In genomic region chr6:100664274-100665040, GRCh38 we compare ENCODE assay signal across 9 cellular contexts.
DNase-seq lines count a peak whose midpoint lies in the region; ATAC-seq and FAIRE-seq lines count a peak whose summit lies in the region.
"Had no signal": no experiment of that assay in that cellular context is flagged by ENCODE, and none has a peak within 500 bp of the region (broad histone marks: within the 10 kb centered on the region; RNA-seq: fewer than 3 reads in every experiment).

No MANE protein-coding gene starts in this region.

- H3K27me3 Mint-ChIP-seq in IgD-negative memory B cell = no peaks in the 10 kb centered on the region
- H3K27me3 Mint-ChIP-seq: activated naive CD8-positive, alpha-beta T cell had no signal

- H3K27ac Mint-ChIP-seq in IgD-negative memory B cell = peak overlapping the region in 2 of 3 donors; percentile 27 to 80
- H3K27ac Mint-ChIP-seq: activated naive CD8-positive, alpha-beta T cell had no signal

- peaks cover 4 to 24% (median 12%) of the 10 kb centered on the region in 3 donors for H3K4me1 Mint-ChIP-seq in IgD-negative memory B cell

- intact Hi-C loops in posterior vena cava (cut with DNase I) = no loop called here

- H3K36me3 Mint-ChIP-seq in IgD-negative memory B cell = peaks cover 7% of the 10 kb centered on the region

- DNase-seq in NCI-H1436 (lab: John Stamatoyannopoulos, UW) (peak; percentile 18), NCI-H1436 treated with DMSO at 0.1 percent for 48 hours (lab: John Stamatoyannopoulos, UW) (no peak), glomerular visceral epithelial cell (ENCODE audit: extremely low spot score) (peak; percentile 23), superior temporal gyrus (ENCODE audit: extremely low spot score) (peak; percentile 75), posterior vena cava (ENCODE audit: low spot score) (no peak)

- H3K4me3 Mint-ChIP-seq in IgD-negative memory B cell = no peak overlapping the region
- H3K4me3 Mint-ChIP-seq: activated naive CD8-positive, alpha-beta T cell had no signal

- ATAC-seq in GM21526 (IDR thresholded peaks at IDR 0.05; ENCODE audit: low FRiP score, unreplicated experiment) = peak; percentile 45

- H3K9me3 Mint-ChIP-seq in IgD-negative memory B cell = no peaks in the 10 kb centered on the region

- peak; percentile 91 for FAIRE-seq in TTC549 (lab: Jason Lieb, UNC)

Comparison
In these comparisons a context has a peak if more than half of its experiments do, and no peak if none do; other contexts are left out.
1. DNase-seq: peak in NCI-H1436 (single experiment), glomerular visceral epithelial cell (single experiment) and superior temporal gyrus (single experiment); none in NCI-H1436 treated with DMSO at 0.1 percent for 48 hours (single experiment) and posterior vena cava (single experiment).